In genomic region chr15:20622117-20622516, GRCh38 we compare ENCODE assay signal across 8 cellular contexts.
DNase-seq lines count a peak whose midpoint lies in the region; ATAC-seq and TF ChIP-seq lines count a peak whose summit lies in the region.
"Not testable (repeated sequence)": the region's sequence is repeated elsewhere in the genome, so short reads cannot be mapped to it uniquely, and the experiment has no call there.

No MANE protein-coding gene starts in this region.

- POLR2A ChIA-PET in Panc1 (lab: Charles Lee); activated naive CD8-positive, alpha-beta T cell treated with anti-CD3 and anti-CD28 coated beads, Interleukin-2, amount 10 ng/mL, durations not matched to agents 7 days and 5 days (lab: Charles Lee): not testable (repeated sequence)

- not testable (repeated sequence) for H3K9me3 ChIP-seq in DND-41 (ENCODE audit: insufficient read depth, low read length, severe bottlenecking); Panc1 (ENCODE audit: control insufficient read depth, insufficient read depth, low read depth, low read length)

- H3K36me3 ChIP-seq in DND-41 (ENCODE audit: insufficient read depth, low read length); Panc1 (ENCODE audit: control insufficient read depth, insufficient read depth, low read length): not testable (repeated sequence)

- CTCF ChIA-PET in Panc1 (lab: Charles Lee) = not testable (repeated sequence)

- not testable (repeated sequence) for H3K4me1 ChIP-seq in DND-41 (ENCODE audit: insufficient read depth, low read length); Panc1 (ENCODE audit: control insufficient read depth, insufficient read depth, low read length)

- not testable (repeated sequence) for H3K4me3 ChIP-seq in DND-41 (ENCODE audit: low read depth in 1 of 2, low read length in 2 of 2); Panc1 (ENCODE audit: low read depth in 2 of 2, low read length in 2 of 2)

- TF ChIP-seq CTCF in DND-41 (IDR thresholded peaks at IDR 0.05; ENCODE audit: borderline replicate concordance, extremely low read depth, low read length, poor library complexity, severe bottlenecking); Panc1 (IDR thresholded peaks at IDR 0.05): not testable (repeated sequence)

- in situ Hi-C loops in Panc1 (cut with HindIII; ENCODE audit: low pct_unique_long_range_greater_than_20kb, low sequenced_read_pairs) = not testable (repeated sequence)

- not testable (repeated sequence) for H3K4me1 Mint-ChIP-seq in activated naive CD8-positive, alpha-beta T cell treated with anti-CD3 and anti-CD28 coated beads, Interleukin-2, amount 10 ng/mL, durations not matched to agents 7 days and 5 days; stimulated activated effector memory CD8-positive, alpha-beta T cell treated with anti-CD3 and anti-CD28 coated beads, Interleukin-12 subunit alpha, Interleukin-12 subunit beta, amount 100 ng/mL, for 72 hours

- intact Hi-C loops in Panc1 (cut with micrococcal nuclease; ENCODE audit: unreplicated experiment); left ventricle myocardium superior (cut with micrococcal nuclease): not testable (repeated sequence)

- H3K27ac ChIP-seq in DND-41 (ENCODE audit: low read length); Panc1 (ENCODE audit: low read length): not testable (repeated sequence)

- H3K27ac Mint-ChIP-seq in activated naive CD8-positive, alpha-beta T cell treated with anti-CD3 and anti-CD28 coated beads, Interleukin-2, amount 10 ng/mL, durations not matched to agents 7 days and 5 days; stimulated activated effector memory CD8-positive, alpha-beta T cell treated with anti-CD3 and anti-CD28 coated beads, Interleukin-12 subunit alpha, Interleukin-12 subunit beta, amount 100 ng/mL, for 72 hours: not testable (repeated sequence)

- not testable (repeated sequence) for BruUV-seq in Panc1 (replicated peaks; lab: Mats Ljungman, UMichigan)

- DNase-seq in DND-41; Panc1 (ENCODE audit: low read depth, low spot score); activated naive CD8-positive, alpha-beta T cell treated with anti-CD3 and anti-CD28 coated beads, Interleukin-2, amount 10 ng/mL, durations not matched to agents 7 days and 5 days; left ventricle myocardium superior; stimulated activated effector memory CD8-positive, alpha-beta T cell treated with anti-CD3 and anti-CD28 coated beads, Interleukin-12 subunit alpha, Interleukin-12 subunit beta, amount 100 ng/mL, for 72 hours (ENCODE audit: low spot score in 2 of 2): not testable (repeated sequence)

- not testable (repeated sequence) for H2AFZ ChIP-seq in DND-41 (ENCODE audit: low read depth, low read length)

- H3K36me3 Mint-ChIP-seq in activated naive CD8-positive, alpha-beta T cell treated with anti-CD3 and anti-CD28 coated beads, Interleukin-2, amount 10 ng/mL, durations not matched to agents 7 days and 5 days; stimulated activated effector memory CD8-positive, alpha-beta T cell treated with anti-CD3 and anti-CD28 coated beads, Interleukin-12 subunit alpha, Interleukin-12 subunit beta, amount 100 ng/mL, for 72 hours: not testable (repeated sequence)

- H3K4me3 Mint-ChIP-seq in activated naive CD8-positive, alpha-beta T cell treated with anti-CD3 and anti-CD28 coated beads, Interleukin-2, amount 10 ng/mL, durations not matched to agents 7 days and 5 days; stimulated activated effector memory CD8-positive, alpha-beta T cell treated with anti-CD3 and anti-CD28 coated beads, Interleukin-12 subunit alpha, Interleukin-12 subunit beta, amount 100 ng/mL, for 72 hours: not testable (repeated sequence)

- H3K79me2 ChIP-seq in DND-41 (ENCODE audit: insufficient read depth, low read length) = not testable (repeated sequence)

- not testable (repeated sequence) for H3K27me3 ChIP-seq in DND-41 (ENCODE audit: insufficient read depth, low read length, poor library complexity); Panc1 (ENCODE audit: control insufficient read depth, insufficient read depth, low read length)

- ATAC-seq in DND-41 (ENCODE audit: insufficient read depth, low read depth) (peak; percentile 83), GM19438 (IDR thresholded peaks at IDR 0.05; ENCODE audit: low read depth, unreplicated experiment) (peak; percentile 85), GM21825 (IDR thresholded peaks at IDR 0.05; ENCODE audit: unreplicated experiment) (peak; percentile 62), HG03103 (IDR thresholded peaks at IDR 0.05; ENCODE audit: low read depth, unreplicated experiment) (peak; percentile 77), Panc1 (peak; percentile 70; the same call in 1 of the 2 replicates), left ventricle myocardium superior (peak; percentile 22)
- peak; percentile 66 for ATAC-seq in activated naive CD8-positive, alpha-beta T cell treated with anti-CD3 and anti-CD28 coated beads, Interleukin-2, amount 10 ng/mL, durations not matched to agents 7 days and 5 days (ENCODE audit: low read depth)
- ATAC-seq in stimulated activated effector memory CD8-positive, alpha-beta T cell treated with anti-CD3 and anti-CD28 coated beads, Interleukin-12 subunit alpha, Interleukin-12 subunit beta, amount 100 ng/mL, for 72 hours = peak; percentile 63

- H3K4me2 ChIP-seq in DND-41 (ENCODE audit: insufficient read depth, low read length) = not testable (repeated sequence)

- not testable (repeated sequence) for H4K20me1 ChIP-seq in DND-41 (ENCODE audit: insufficient read depth, low read length)

- H3K27me3 Mint-ChIP-seq in activated naive CD8-positive, alpha-beta T cell treated with anti-CD3 and anti-CD28 coated beads, Interleukin-2, amount 10 ng/mL, durations not matched to agents 7 days and 5 days = not testable (repeated sequence)

- not testable (repeated sequence) for H3K9ac ChIP-seq in DND-41 (ENCODE audit: low read depth, low read length)

- H3K9me3 Mint-ChIP-seq in activated naive CD8-positive, alpha-beta T cell treated with anti-CD3 and anti-CD28 coated beads, Interleukin-2, amount 10 ng/mL, durations not matched to agents 7 days and 5 days; stimulated activated effector memory CD8-positive, alpha-beta T cell treated with anti-CD3 and anti-CD28 coated beads, Interleukin-12 subunit alpha, Interleukin-12 subunit beta, amount 100 ng/mL, for 72 hours: not testable (repeated sequence)

Comparison
In these comparisons a context has a peak if more than half of its experiments do, and no peak if none do; other contexts are left out.
1. ATAC-seq: peak in every context shown above with its lines; median percentile 85 in GM19438; 83 in DND-41; 77 in HG03103; 70 in Panc1; 66 in activated naive CD8-positive, alpha-beta T cell treated with anti-CD3 and anti-CD28 coated beads, Interleukin-2, amount 10 ng/mL, durations not matched to agents 7 days and 5 days; 63 in stimulated activated effector memory CD8-positive, alpha-beta T cell treated with anti-CD3 and anti-CD28 coated beads, Interleukin-12 subunit alpha, Interleukin-12 subunit beta, amount 100 ng/mL, for 72 hours; 62 in GM21825; 22 in left ventricle myocardium superior.